8 cellular contexts compared by ENCODE assay signal in the genomic region with DNA sequence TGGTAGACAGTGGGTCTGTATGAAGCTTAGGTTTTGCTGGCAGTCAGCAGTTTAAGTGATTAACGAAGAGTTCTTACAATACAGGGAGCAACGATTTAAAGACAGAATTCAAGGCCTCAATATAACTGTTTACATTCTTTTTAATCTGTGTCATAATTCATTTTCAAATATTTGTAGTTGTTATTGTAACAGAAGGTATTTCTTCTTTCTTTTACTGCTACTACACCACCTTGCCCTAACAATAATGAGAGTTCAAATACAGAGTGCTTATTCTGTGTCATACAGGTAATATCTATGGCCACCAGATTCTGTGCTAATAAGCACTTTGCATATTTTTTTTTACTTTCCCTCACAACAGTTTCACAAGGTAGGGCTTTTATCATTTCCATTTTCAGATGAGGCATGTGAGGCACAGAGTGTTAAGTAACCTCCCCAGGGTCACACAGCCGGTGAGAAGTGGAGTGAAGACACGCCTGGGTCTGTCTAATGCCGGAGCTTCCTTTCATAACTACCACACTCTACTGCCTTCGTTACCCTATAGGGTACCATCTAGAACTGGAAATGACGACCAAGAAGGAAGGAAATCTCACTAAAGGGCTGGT.
DNase-seq lines count a peak whose midpoint lies in the region; ATAC-seq, FAIRE-seq and TF ChIP-seq lines count a peak whose summit lies in the region.

No MANE protein-coding gene starts in this region.

- peak overlapping the region; percentile 22 for H3K27ac ChIP-seq in CD8-positive, alpha-beta memory T cell (ENCODE audit: low read depth, low read length)
- peak overlapping the region; percentile 12 to 59 for H3K27ac ChIP-seq in kidney (ENCODE audit: low read depth in 2 of 2, low read length in 2 of 2)

- no peaks in the 10 kb centered on the region for H3K9me3 ChIP-seq in CD8-positive, alpha-beta memory T cell (ENCODE audit: low read length)
- H3K9me3 ChIP-seq in kidney (ENCODE audit: control insufficient read depth in 1 of 2, low read length in 2 of 2): no peaks in the 10 kb centered on the region

- no peak for TF ChIP-seq CTCF in kidney (IDR thresholded peaks at IDR 0.05; ENCODE audit: borderline replicate concordance, extremely low read depth, insufficient read depth)

- FAIRE-seq in kidney (lab: Jason Lieb, UNC): no peak

- no peak overlapping the region for H3K27ac Mint-ChIP-seq in CD8-positive, alpha-beta memory T cell

- no peaks in the 10 kb centered on the region for H3K27me3 ChIP-seq in CD8-positive, alpha-beta memory T cell (ENCODE audit: insufficient read depth, low read length, poor library complexity, severe bottlenecking)

- no peaks in the 10 kb centered on the region for H3K36me3 Mint-ChIP-seq in CD8-positive, alpha-beta memory T cell

- intact Hi-C loops in kidney (cut with DNase I): no loop called here

- H3K36me3 ChIP-seq in CD8-positive, alpha-beta memory T cell (ENCODE audit: insufficient read depth, low read length): no peaks in the 10 kb centered on the region
- H3K36me3 ChIP-seq in kidney (ENCODE audit: control insufficient read depth in 1 of 2, insufficient read depth in 2 of 2, low read length in 2 of 2): no peaks in the 10 kb centered on the region

- CTCF ChIA-PET in CD8-positive, alpha-beta memory T cell (lab: Charles Lee): no interaction called here

- peaks cover 10 to 12% (median 11%) of the 10 kb centered on the region in 3 donors for H3K4me1 Mint-ChIP-seq in CD8-positive, alpha-beta memory T cell

- no peak overlapping the region for H3K9ac ChIP-seq in kidney (ENCODE audit: low read length in 2 of 2)

- H3K4me3 ChIP-seq in CD8-positive, alpha-beta memory T cell (ENCODE audit: low read length): no peak overlapping the region
- H3K4me3 ChIP-seq in kidney (ENCODE audit: low read length in 2 of 2): no peak overlapping the region

- H3K27me3 Mint-ChIP-seq in CD8-positive, alpha-beta memory T cell: no peaks in the 10 kb centered on the region

- peaks cover 12% of the 10 kb centered on the region for H3K4me1 ChIP-seq in CD8-positive, alpha-beta memory T cell (ENCODE audit: insufficient read depth, low read length)
- peaks cover 3 to 23% of the 10 kb centered on the region in 2 donors for H3K4me1 ChIP-seq in kidney (ENCODE audit: control insufficient read depth in 1 of 2, insufficient read depth in 1 of 2, low read depth in 1 of 2, low read length in 2 of 2)

- POLR2A ChIA-PET in CD8-positive, alpha-beta memory T cell (lab: Charles Lee): no interaction called here

- no peak for DNase-seq in CD8-positive, alpha-beta memory T cell
- DNase-seq in kidney (no peak), dedifferentiated amniotic fluid mesenchymal stem cell (ENCODE audit: extremely low spot score) (no peak), pons (ENCODE audit: low spot score) (no peak), iPS-NIHi7 (ENCODE audit: extremely low spot score) (no peak), NCI-H1092 (lab: John Stamatoyannopoulos, UW) (no peak)

- peak; percentile 65 for ATAC-seq in GM21367 (IDR thresholded peaks at IDR 0.05; ENCODE audit: unreplicated experiment)
- ATAC-seq in HG03280 (IDR thresholded peaks at IDR 0.05; ENCODE audit: unreplicated experiment): peak; percentile 46

- no peak overlapping the region for H3K4me3 Mint-ChIP-seq in CD8-positive, alpha-beta memory T cell

- H3K9me3 Mint-ChIP-seq in CD8-positive, alpha-beta memory T cell: no peaks in the 10 kb centered on the region
